ENCODE assay signal across 8 cellular contexts in the genomic region with DNA sequence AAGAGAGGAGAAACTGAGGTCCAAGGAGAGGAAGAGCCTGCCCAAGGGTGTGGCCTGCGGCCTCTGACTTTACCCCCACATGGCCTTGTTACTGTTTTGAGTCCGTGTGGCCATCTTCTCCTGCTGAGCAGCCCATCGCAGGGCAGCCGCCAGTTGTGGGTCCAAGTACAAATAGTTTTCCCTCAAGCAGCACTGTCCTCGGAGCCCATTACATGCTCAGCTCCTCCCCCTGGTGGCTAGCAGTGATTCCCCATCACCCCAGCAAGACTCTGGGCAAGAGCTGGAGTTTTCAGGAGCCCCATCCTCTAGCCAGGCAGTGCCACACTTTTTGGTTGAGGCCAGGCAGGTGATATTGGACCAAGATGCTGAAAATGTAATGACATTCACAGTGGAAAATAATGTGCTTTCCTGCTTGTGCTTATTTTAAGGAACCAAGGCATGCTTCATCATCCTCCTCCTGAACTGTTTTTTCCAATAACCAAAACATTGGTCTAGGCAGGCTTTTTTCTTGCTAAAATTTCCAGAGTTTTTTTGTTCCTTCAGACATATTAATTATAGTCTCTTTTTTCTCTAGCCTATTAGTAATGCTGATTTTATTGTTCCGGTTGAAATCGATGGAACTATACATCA. TPM values are rescaled to one million over a fixed set of nuclear protein-coding genes. Genes with fewer than 3 reads are reported as not detected.
DNase-seq lines count a peak whose midpoint lies in the region; ATAC-seq and TF ChIP-seq lines count a peak whose summit lies in the region.

No MANE protein-coding gene starts in this region.

- 39% methylated on average over 7 of the region's 7 CpGs for WGBS in esophagus muscularis mucosa

- no peaks in the 10 kb centered on the region for H3K36me3 Mint-ChIP-seq in natural killer cell

- H3K27ac Mint-ChIP-seq in natural killer cell = no peak overlapping the region

- H3K27ac ChIP-seq in esophagus muscularis mucosa (replicated peaks in 1 of 4) = no peak overlapping the region
- no peak overlapping the region for H3K27ac ChIP-seq in substantia nigra (ENCODE audit: low read depth, low read length, poor library complexity, severe bottlenecking)

- no peak overlapping the region for H3K4me3 ChIP-seq in esophagus muscularis mucosa

- H3K9me3 ChIP-seq in esophagus muscularis mucosa = no peaks in the 10 kb centered on the region

- no peak for TF ChIP-seq EP300 in esophagus muscularis mucosa (IDR thresholded peaks at IDR 0.05)

- TF ChIP-seq CTCF in esophagus muscularis mucosa (IDR thresholded peaks at IDR 0.05) (peak; percentile 82 to 88 (median 82)), natural killer cell (IDR thresholded peaks at IDR 0.05) (peak; percentile 71)

- H3K9me3 Mint-ChIP-seq in natural killer cell = no peaks in the 10 kb centered on the region

- peaks cover 7 to 43% (median 17%) of the 10 kb centered on the region in 4 donors for H3K36me3 ChIP-seq in esophagus muscularis mucosa

- intact Hi-C loops in esophagus muscularis mucosa (cut with DNase I) (loop anchor here (2.0 kb wide), 1 partner anchor 111 kb away; no protein-coding TSS in a partner anchor), natural killer cell (cut with micrococcal nuclease) (loop anchor here (1.0 kb wide), 1 partner anchor 112 kb away; no protein-coding TSS in a partner anchor)

- no peaks in the 10 kb centered on the region for H3K4me1 Mint-ChIP-seq in natural killer cell

- no peaks in the 10 kb centered on the region for H3K27me3 ChIP-seq in esophagus muscularis mucosa

- no peak for TF ChIP-seq POLR2A in esophagus muscularis mucosa (IDR thresholded peaks at IDR 0.05; ENCODE audit: low read depth)

- DNase-seq in DMS 273 (lab: John Stamatoyannopoulos, UW; ENCODE audit: unreplicated experiment) = peak; percentile 76
- DNase-seq in DMS 273 treated with DMSO at 0.1 percent for 48 hours (lab: John Stamatoyannopoulos, UW) = no peak
- peak; percentile 61 for DNase-seq in HCEC 1CT
- peak; percentile 51 for DNase-seq in NCI-H748 (lab: John Stamatoyannopoulos, UW; ENCODE audit: unreplicated experiment)
- DNase-seq in activated CD8-positive, alpha-beta memory T cell treated with anti-CD3 and anti-CD28 coated beads, Interleukin-2, amount 50 U/mL, for 24 hours (ENCODE audit: extremely low read depth) = peak; percentile 7
- no peak for DNase-seq in esophagus muscularis mucosa (ENCODE audit: extremely low spot score)
- DNase-seq in natural killer cell = no peak
- DNase-seq in substantia nigra (lab: John Stamatoyannopoulos, UW) = peak in 33 of 49 donors; percentile 15 to 75 (median 43)

- H3K27me3 Mint-ChIP-seq in natural killer cell (ENCODE audit: low read depth in 2 of 2) = peaks cover 5 to 11% of the 10 kb centered on the region in 2 donors

- H3K4me3 Mint-ChIP-seq in natural killer cell = no peak overlapping the region

- ATAC-seq in natural killer cell = peak; percentile 67 to 77 (median 69)

- H3K4me1 ChIP-seq in esophagus muscularis mucosa = peaks cover 29 to 34% (median 31%) of the 10 kb centered on the region in 4 donors

RNA-seq across cellular contexts. Expression of a gene that starts 23.2 kb away (rescaled TPM):
- total RNA-seq in esophagus muscularis mucosa (1 to 10 TPM; 3.2 to 5.1 (median 4.4) TPM), natural killer cell (10 to 100 TPM; 25.6 to 27.8 (median 26.9) TPM)

Comparison
In these comparisons a context has a peak if more than half of its experiments do, and no peak if none do; other contexts are left out.
1. DNase-seq: peak in DMS 273 (single experiment), HCEC 1CT (single experiment), NCI-H748 (single experiment), activated CD8-positive, alpha-beta memory T cell treated with anti-CD3 and anti-CD28 coated beads, Interleukin-2, amount 50 U/mL, for 24 hours (single experiment) and substantia nigra (33 of 49); none in DMS 273 treated with DMSO at 0.1 percent for 48 hours (single experiment), esophagus muscularis mucosa (single experiment) and natural killer cell (single experiment).
2. RNA of a gene that starts 23.2 kb away (total RNA-seq): 25.6 to 27.8 TPM in natural killer cell; 3.2 to 5.1 TPM in esophagus muscularis mucosa; every median in the first group is over 4 times any median in the second.